19 cellular contexts compared by ENCODE assay signal in the genomic region with DNA sequence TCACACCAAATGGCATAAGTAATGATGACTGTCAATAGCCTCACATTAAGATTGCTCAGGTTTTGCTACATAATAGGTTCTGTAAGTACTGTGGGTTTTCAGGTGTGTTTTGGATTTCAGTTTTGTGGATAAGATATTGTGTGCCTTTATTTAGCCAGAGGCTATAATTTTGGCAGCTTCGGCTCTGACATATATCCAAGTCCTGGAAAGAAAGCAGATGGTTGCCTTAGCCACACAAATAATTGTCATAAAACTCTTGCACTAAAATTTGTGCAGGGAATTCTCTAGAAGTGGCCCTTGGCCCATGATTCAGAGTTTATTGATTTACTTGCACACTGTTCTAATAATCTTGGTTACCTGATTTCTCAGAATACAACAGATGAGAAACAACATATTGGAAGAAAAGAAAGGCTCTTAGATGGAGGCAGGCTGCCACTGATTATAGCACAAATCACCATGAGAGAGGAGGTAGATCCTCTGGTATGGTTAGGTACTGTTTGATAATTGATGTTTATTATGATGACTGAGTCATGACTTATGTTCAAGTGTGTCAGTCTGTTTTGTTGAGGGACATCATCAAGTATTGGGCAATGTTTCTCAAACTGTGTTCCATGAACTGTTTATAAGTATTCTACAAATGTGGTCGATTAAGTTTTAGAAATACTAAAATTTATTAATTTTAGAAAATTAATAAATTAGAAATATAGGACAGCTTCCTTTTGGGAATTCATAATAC. TPM values are rescaled to one million over a fixed set of nuclear protein-coding genes. Genes with fewer than 3 reads are reported as not detected.
DNase-seq lines count a peak whose midpoint lies in the region; ATAC-seq, FAIRE-seq and TF ChIP-seq lines count a peak whose summit lies in the region.
"Had no signal": no experiment of that assay in that cellular context is flagged by ENCODE, and none has a peak within 500 bp of the region (broad histone marks: within the 10 kb centered on the region; RNA-seq: fewer than 3 reads in every experiment).

No MANE protein-coding gene starts in this region.

- peaks cover 47% of the 10 kb centered on the region for H3K36me3 ChIP-seq in astrocyte (ENCODE audit: insufficient read depth, low read length)
- H3K36me3 ChIP-seq: neural progenitor cell had no signal

- peaks cover 31% of the 10 kb centered on the region for H3K36me3 Mint-ChIP-seq in astrocyte (ENCODE audit: low read depth, unreplicated experiment)
- H3K36me3 Mint-ChIP-seq in glutamatergic neuron (ENCODE audit: unreplicated experiment): no peaks in the 10 kb centered on the region

- peak; percentile 58 for FAIRE-seq in astrocyte (lab: Jason Lieb, UNC)
- FAIRE-seq: GM12892 had no signal

- H3K9me3 Mint-ChIP-seq in astrocyte (ENCODE audit: unreplicated experiment) (no peaks in the 10 kb centered on the region), glutamatergic neuron (ENCODE audit: unreplicated experiment) (no peaks in the 10 kb centered on the region)
- H3K9me3 Mint-ChIP-seq: activated naive CD8-positive, alpha-beta T cell treated with anti-CD3 and anti-CD28 coated beads, Interleukin-2, amount 10 ng/mL, durations not matched to agents 7 days and 5 days; activated T-cell treated with anti-CD3 and anti-CD28 coated beads, Interleukin-2, amount 50 U/mL, for 24 hours; CD8-positive, alpha-beta memory T cell; endodermal cell; mesothelial cell of epicardium; neural progenitor cell had no signal

- H4K20me1 ChIP-seq in astrocyte (ENCODE audit: insufficient read depth, low read length): peaks cover 69% of the 10 kb centered on the region

- DNase-seq in Right ventricle myocardium superior (no peak), left cardiac atrium (no peak), astrocyte (ENCODE audit: low read depth) (no peak), foreskin keratinocyte (peak in 1 of 2 donors; percentile 10), superior temporal gyrus (ENCODE audit: extremely low spot score) (peak; percentile 22), glutamatergic neuron (no peak), ureter (ENCODE audit: low spot score) (no peak)
- DNase-seq: activated CD4-positive, alpha-beta T cell treated with anti-CD3 and anti-CD28 coated beads, Interleukin-2, amount 50 U/mL, for 4 hours; activated naive CD8-positive, alpha-beta T cell treated with anti-CD3 and anti-CD28 coated beads, Interleukin-2, amount 10 ng/mL, durations not matched to agents 7 days and 5 days; activated T-cell treated with anti-CD3 and anti-CD28 coated beads, Interleukin-2, amount 50 U/mL, for 24 hours; CD8-positive, alpha-beta memory T cell; endodermal cell; GDM1; retina had no signal

- H3K27me3 ChIP-seq in astrocyte (ENCODE audit: insufficient read depth, low read length) (no peaks in the 10 kb centered on the region), foreskin keratinocyte (no peaks in the 10 kb centered on the region)
- H3K27me3 ChIP-seq: neural progenitor cell had no signal

- no peak for TF ChIP-seq CTCF in astrocyte (IDR thresholded peaks at IDR 0.05; ENCODE audit: insufficient read depth, low read depth, low read length)
- TF ChIP-seq CTCF in foreskin keratinocyte (conservative IDR thresholded peaks at IDR 0.05): no peak
- no peak for TF ChIP-seq CTCF in glutamatergic neuron (IDR thresholded peaks at IDR 0.05; ENCODE audit: partially characterized antibody, unreplicated experiment)

- H3K4me1 Mint-ChIP-seq in astrocyte (ENCODE audit: low read depth, unreplicated experiment): peaks cover 35% of the 10 kb centered on the region
- H3K4me1 Mint-ChIP-seq in glutamatergic neuron (ENCODE audit: low read depth, unreplicated experiment): no peaks in the 10 kb centered on the region
- H3K4me1 Mint-ChIP-seq: activated naive CD8-positive, alpha-beta T cell treated with anti-CD3 and anti-CD28 coated beads, Interleukin-2, amount 10 ng/mL, durations not matched to agents 7 days and 5 days; neural progenitor cell had no signal

- H3K27ac Mint-ChIP-seq in astrocyte (ENCODE audit: unreplicated experiment): peak overlapping the region; percentile 36
- no peak overlapping the region for H3K27ac Mint-ChIP-seq in glutamatergic neuron (ENCODE audit: unreplicated experiment)
- H3K27ac Mint-ChIP-seq: activated naive CD8-positive, alpha-beta T cell treated with anti-CD3 and anti-CD28 coated beads, Interleukin-2, amount 10 ng/mL, durations not matched to agents 7 days and 5 days; activated T-cell treated with anti-CD3 and anti-CD28 coated beads, Interleukin-2, amount 50 U/mL, for 24 hours; CD8-positive, alpha-beta memory T cell; endodermal cell; neural progenitor cell had no signal

- H3K27ac ChIP-seq in astrocyte (ENCODE audit: low read depth, low read length) (no peak overlapping the region), foreskin keratinocyte (no peak overlapping the region)
- H3K27ac ChIP-seq: neural progenitor cell had no signal

- intact Hi-C loops in Right ventricle myocardium superior (cut with DNase I): no loop called here
- intact Hi-C loops in left cardiac atrium (cut with DNase I): no loop called here

- H3K4me3 ChIP-seq in astrocyte (ENCODE audit: insufficient read depth, low read depth, low read length): no peak overlapping the region
- H3K4me3 ChIP-seq: HAP-1, neural progenitor cell had no signal

- H3K79me2 ChIP-seq in astrocyte (ENCODE audit: insufficient read depth, low read length): peaks cover 65% of the 10 kb centered on the region

- H2AFZ ChIP-seq in astrocyte (ENCODE audit: low read depth, low read length): no peak overlapping the region
- H2AFZ ChIP-seq: neural progenitor cell had no signal

- H3K9me3 ChIP-seq in astrocyte (ENCODE audit: insufficient read depth, low read depth, low read length): no peaks in the 10 kb centered on the region
- H3K9me3 ChIP-seq: HAP-1 had no signal

- H3K4me3 Mint-ChIP-seq in astrocyte (ENCODE audit: unreplicated experiment) (no peak overlapping the region), glutamatergic neuron (ENCODE audit: unreplicated experiment) (no peak overlapping the region)
- H3K4me3 Mint-ChIP-seq: activated naive CD8-positive, alpha-beta T cell treated with anti-CD3 and anti-CD28 coated beads, Interleukin-2, amount 10 ng/mL, durations not matched to agents 7 days and 5 days; activated T-cell treated with anti-CD3 and anti-CD28 coated beads, Interleukin-2, amount 50 U/mL, for 24 hours; CD8-positive, alpha-beta memory T cell; endodermal cell; mesothelial cell of epicardium; neural progenitor cell had no signal

- ATAC-seq in Right ventricle myocardium superior (ENCODE audit: poor library complexity): peak; percentile 48
- no peak for ATAC-seq in left cardiac atrium
- ATAC-seq in foreskin keratinocyte: peak; percentile 57
- ATAC-seq in HG03342 (IDR thresholded peaks at IDR 0.05; ENCODE audit: unreplicated experiment): no peak

- H3K9ac ChIP-seq in astrocyte (ENCODE audit: low read length): no peak overlapping the region
- H3K9ac ChIP-seq: neural progenitor cell had no signal

- no peak overlapping the region for H3K4me2 ChIP-seq in astrocyte (ENCODE audit: low read length)
- H3K4me2 ChIP-seq: neural progenitor cell had no signal

- H3K4me1 ChIP-seq in astrocyte (ENCODE audit: insufficient read depth, low read length) (no peaks in the 10 kb centered on the region), foreskin keratinocyte (no peaks in the 10 kb centered on the region)
- H3K4me1 ChIP-seq: HAP-1, neural progenitor cell had no signal

- H3K27me3 Mint-ChIP-seq in astrocyte (ENCODE audit: low read depth, unreplicated experiment) (no peaks in the 10 kb centered on the region), glutamatergic neuron (ENCODE audit: unreplicated experiment) (no peaks in the 10 kb centered on the region)
- H3K27me3 Mint-ChIP-seq: activated naive CD8-positive, alpha-beta T cell treated with anti-CD3 and anti-CD28 coated beads, Interleukin-2, amount 10 ng/mL, durations not matched to agents 7 days and 5 days; activated T-cell treated with anti-CD3 and anti-CD28 coated beads, Interleukin-2, amount 50 U/mL, for 24 hours; CD8-positive, alpha-beta memory T cell had no signal

RNA-seq across cellular contexts. Expression of gene REXO2, which starts 9.7 kb away (rescaled TPM):
- total RNA-seq in Right ventricle myocardium superior: 165 TPM
- total RNA-seq in left cardiac atrium: 100 to 1,000 TPM in 1 of 2 donors, 10 to 100 TPM in 1; 92.7 to 112 TPM
- total RNA-seq in astrocyte: 179 and 181 TPM in 2 replicates
- total RNA-seq in foreskin keratinocyte: 174 and 177 TPM in 2 replicates
- 177 and 183 TPM in 2 replicates for polyA plus RNA-seq in foreskin keratinocyte
- total RNA-seq in glutamatergic neuron (ENCODE audit: unreplicated experiment): 24.5 TPM
- 80.3 TPM for total RNA-seq in ureter

RNA-seq across cellular contexts. Expression of gene RBM7, which starts 48.5 kb away (rescaled TPM):
- 20.5 TPM for total RNA-seq in Right ventricle myocardium superior
- total RNA-seq in left cardiac atrium: 10 to 100 TPM; 19.1 to 24.4 TPM
- total RNA-seq in astrocyte: 49.3 and 50.5 TPM in 2 replicates
- 27.1 and 27.3 TPM in 2 replicates for total RNA-seq in foreskin keratinocyte
- polyA plus RNA-seq in foreskin keratinocyte: 13.7 and 16.2 TPM in 2 replicates
- total RNA-seq in glutamatergic neuron (ENCODE audit: unreplicated experiment): 37.3 TPM
- total RNA-seq in ureter: 29.2 TPM

RNA-seq across cellular contexts. Expression of gene C11orf71, which starts 48.6 kb away (rescaled TPM):
- 8.9 TPM for total RNA-seq in Right ventricle myocardium superior
- total RNA-seq in left cardiac atrium: 1 to 10 TPM; 5.6 to 9.9 TPM
- 2.2 and 2.9 TPM in 2 replicates for total RNA-seq in astrocyte
- total RNA-seq in foreskin keratinocyte: 1.2 and 1.3 TPM in 2 replicates
- polyA plus RNA-seq in foreskin keratinocyte: 1.8 and 2.4 TPM in 2 replicates
- 10.6 TPM for total RNA-seq in glutamatergic neuron (ENCODE audit: unreplicated experiment)
- total RNA-seq in ureter: 10.7 TPM

Comparison
In these comparisons a context has a peak if more than half of its experiments do, and no peak if none do; other contexts are left out.
1. ATAC-seq: peak in Right ventricle myocardium superior (single experiment) and foreskin keratinocyte (single experiment); none in left cardiac atrium (0 of 2) and HG03342 (single experiment).